Comparison of ENCODE assay signal across 9 cellular contexts in genomic region chr9:132410642-132411041, GRCh38. TPM values are rescaled to one million over a fixed set of nuclear protein-coding genes. Genes with fewer than 3 reads are reported as not detected.
DNase-seq lines count a peak whose midpoint lies in the region; ATAC-seq, FAIRE-seq and TF ChIP-seq lines count a peak whose summit lies in the region.
"Had no signal": no experiment of that assay in that cellular context is flagged by ENCODE, and none has a peak within 500 bp of the region (broad histone marks: within the 10 kb centered on the region; RNA-seq: fewer than 3 reads in every experiment).

No MANE protein-coding gene starts in this region.

- peaks cover 0 to 3% of the 10 kb centered on the region in 2 experiments for H4K20me1 ChIP-seq in H1 (replicated peaks in 1 of 2; ENCODE audit: control insufficient read depth in 1 of 2, insufficient read depth in 2 of 2, low read length in 2 of 2)

- H4K8ac ChIP-seq in H1 (ENCODE audit: extremely low read depth, insufficient read depth, low read length) = no peak overlapping the region

- FAIRE-seq in H1 (lab: Jason Lieb, UNC) (no peak), pancreas (lab: Jason Lieb, UNC) (no peak), RCC 7860 (lab: Jason Lieb, UNC) (no peak)

- H2BK15ac ChIP-seq in H1 (ENCODE audit: low read length) = no peak overlapping the region

- H3K79me2 ChIP-seq in H1 (ENCODE audit: control insufficient read depth in 1 of 2, insufficient read depth in 2 of 2, low read length in 2 of 2) = peaks cover 0 to 6% of the 10 kb centered on the region in 2 experiments; a peak in 2 of 4 replicates

- WGBS in H1 (ENCODE audit: extremely low coverage in 1 of 2, insufficient coverage in 1 of 2, insufficient read length in 1 of 2, insufficient replicate concordance in 2 of 2, low coverage in 1 of 2, low lambda C conversion rate in 2 of 2, missing lambda C conversion rate in 1 of 2), 2 experiments = 10% methylated on average over 19 of the region's 19 CpGs; no CpG with 5 or more reads in 1 of the 2 experiments
- 16 to 21% methylated on average over 19 of the region's 19 CpGs for WGBS in pancreas, 2 donors

- no peak overlapping the region for H3K56ac ChIP-seq in H1 (replicated peaks; ENCODE audit: insufficient read length, low read depth, low read length)

- peaks cover 2% of the 10 kb centered on the region; the same call in 1 of the 2 replicates for H3K79me1 ChIP-seq in H1 (ENCODE audit: low read depth, low read length)

- H3K4me2 ChIP-seq in H1 (ENCODE audit: insufficient read depth in 1 of 2, low read depth in 2 of 2, low read length in 2 of 2) = peak overlapping the region; percentile 41 to 88

- H3K23me2 ChIP-seq in H1 (ENCODE audit: low read depth, low read length) = peaks cover 15% of the 10 kb centered on the region; the same call in 1 of the 2 replicates

- TF ChIP-seq RAD21 in H1 (IDR thresholded peaks at IDR 0.05 in 1 of 2, conservative IDR thresholded peaks at IDR 0.05 in 1 of 2; ENCODE audit: low read depth in 2 of 2, low read length in 2 of 2) = no peak

- intact Hi-C loops in pancreas (cut with DNase I) = loop anchor here in 1 of 3 donors (10.0 kb wide), 1 partner anchor 164 kb away; no protein-coding TSS in a partner anchor

- H3K27ac ChIP-seq in SJSA1 (no peak overlapping the region), H1 (ENCODE audit: low read depth, low read length) (no peak overlapping the region), pancreas (no peak overlapping the region)

- no peak for TF ChIP-seq CTCF in GM06990 (IDR thresholded peaks at IDR 0.05; ENCODE audit: insufficient read depth, low read length, poor library complexity, severe bottlenecking)
- no peak for TF ChIP-seq CTCF in H1 (IDR thresholded peaks at IDR 0.05; ENCODE audit: control extremely low read depth in 1 of 3, insufficient read depth in 1 of 3, low read depth in 1 of 3, low read length in 3 of 3)
- TF ChIP-seq CTCF in pancreas (IDR thresholded peaks at IDR 0.05) = no peak

- no peak for ATAC-seq in pancreas

- no peak overlapping the region for H2BK12ac ChIP-seq in H1 (ENCODE audit: low read depth, low read length)

- no peak for TF ChIP-seq EP300 in H1 (IDR thresholded peaks at IDR 0.05; ENCODE audit: borderline replicate concordance in 1 of 2, low read depth in 2 of 2, low read length in 2 of 2)

- DNase-seq in GM06990 (ENCODE audit: extremely low read depth, insufficient read length) (no peak), SJSA1 (ENCODE audit: low read depth in 1 of 2, low spot score in 2 of 2) (no peak), H1 (ENCODE audit: low read depth in 1 of 2, low spot score in 2 of 2) (no peak), pancreas (no peak), middle frontal gyrus (ENCODE audit: extremely low spot score, low spot score) (no peak), DMS 273 (lab: John Stamatoyannopoulos, UW; ENCODE audit: unreplicated experiment) (no peak), RCC 7860 (ENCODE audit: low spot score) (no peak), medulla oblongata (ENCODE audit: extremely low spot score) (no peak)

- H3K4ac ChIP-seq in H1 (replicated peaks; ENCODE audit: insufficient read length, low read depth, low read length) = no peak overlapping the region

- H3K23ac ChIP-seq in H1 (ENCODE audit: insufficient read length) = no peak overlapping the region

- no peak overlapping the region for H4K91ac ChIP-seq in H1 (replicated peaks; ENCODE audit: insufficient read length, low read length)

- no peak overlapping the region for H3K18ac ChIP-seq in H1 (ENCODE audit: extremely low read depth, low read length)

- no peak overlapping the region for H2BK5ac ChIP-seq in H1 (ENCODE audit: low read depth, low read length)

- H2BK20ac ChIP-seq in H1 (ENCODE audit: low read length) = no peak overlapping the region

- peaks cover 33% of the 10 kb centered on the region for H3K4me1 ChIP-seq in SJSA1 (replicated peaks)
- H3K4me1 ChIP-seq in H1 (replicated peaks in 1 of 4; ENCODE audit: control insufficient read depth in 3 of 4, insufficient read depth in 4 of 4, low read length in 3 of 4) = peaks cover 6 to 14% (median 7%) of the 10 kb centered on the region in 4 experiments; a peak in 6 of 7 replicates
- H3K4me1 ChIP-seq in pancreas = peaks cover 0 to 6% (median 0%) of the 10 kb centered on the region in 3 donors

- H2BK120ac ChIP-seq in H1 (replicated peaks; ENCODE audit: low read depth, low read length) = no peak overlapping the region

- no peak overlapping the region for H2AFZ ChIP-seq in H1 (ENCODE audit: low read length)

- no peaks in the 10 kb centered on the region for H3K36me3 ChIP-seq in GM06990 (ENCODE audit: control insufficient read depth, insufficient read depth, low read length)
- no peaks in the 10 kb centered on the region for H3K36me3 ChIP-seq in SJSA1
- no peaks in the 10 kb centered on the region for H3K36me3 ChIP-seq in H1 (ENCODE audit: control insufficient read depth in 2 of 4, insufficient read depth in 4 of 4, low read length in 3 of 4)
- no peaks in the 10 kb centered on the region for H3K36me3 ChIP-seq in pancreas

- TF ChIP-seq POLR2A in H1 (IDR thresholded peaks at IDR 0.05; ENCODE audit: control extremely low read depth in 1 of 2, low read depth in 2 of 2, low read length in 2 of 2) = no peak

- H3K9me3 ChIP-seq in SJSA1 (replicated peaks) (no peaks in the 10 kb centered on the region), H1 (ENCODE audit: insufficient read depth in 2 of 2, low read depth in 1 of 2, low read length in 1 of 2) (no peaks in the 10 kb centered on the region; a peak in 1 of 4 replicates), pancreas (no peaks in the 10 kb centered on the region)

- H3K27me3 ChIP-seq in GM06990 (replicated peaks; ENCODE audit: control insufficient read depth, insufficient read depth, low read length) (peaks cover 2% of the 10 kb centered on the region; the same call in 1 of the 2 replicates), SJSA1 (replicated peaks) (peaks cover 62% of the 10 kb centered on the region), H1 (replicated peaks in 1 of 4; ENCODE audit: control insufficient read depth in 3 of 4, extremely low read depth in 1 of 4, insufficient read depth in 3 of 4, low read length in 3 of 4) (peaks cover 1 to 20% (median 13%) of the 10 kb centered on the region in 4 experiments; a peak in 6 of 7 replicates), pancreas (peaks cover 0 to 38% (median 0%) of the 10 kb centered on the region in 4 donors)

- H3K9ac ChIP-seq in H1 (replicated peaks in 1 of 4; ENCODE audit: extremely low read depth in 1 of 4, low read depth in 3 of 4, low read length in 3 of 4) = no peak overlapping the region

- no peak overlapping the region for H2AK5ac ChIP-seq in H1 (ENCODE audit: low read depth, low read length)

- POLR2A ChIA-PET in H1 (lab: Charles Lee; ENCODE audit: partially characterized antibody) = interaction anchor here (0.7 kb wide), 1 partner anchor 176 kb away, joined by 3 read pairs; no protein-coding TSS in a partner anchor

- H3K14ac ChIP-seq in H1 (ENCODE audit: insufficient read length) = no peak overlapping the region

- H3K4me3 ChIP-seq in GM06990 (replicated peaks; ENCODE audit: low read depth, low read length) = peak overlapping the region; percentile 42; the same call in 1 of the 2 replicates
- peak overlapping the region; percentile 34; the same call in 1 of the 2 replicates for H3K4me3 ChIP-seq in SJSA1
- H3K4me3 ChIP-seq in H1 (ENCODE audit: extremely low read depth in 1 of 4, insufficient read depth in 2 of 4, low read depth in 3 of 4, low read length in 4 of 4) = peak overlapping the region; percentile 45 to 65 (median 56)
- peak overlapping the region in 3 of 4 donors; percentile 19 to 55 (median 35) for H3K4me3 ChIP-seq in pancreas

- H4K5ac ChIP-seq in H1 (ENCODE audit: insufficient read length, low read depth, low read length) = no peak overlapping the region

- CTCF ChIA-PET in H1 (lab: Charles Lee; ENCODE audit: partially characterized antibody) = interaction anchor here (1.1 to 1.6 kb wide), 4 partner anchors 29 to 150 kb away, joined by 3 to 4 read pairs (median 4); no protein-coding TSS in a partner anchor

RNA-seq across cellular contexts. Expression of gene CFAP77, which starts 0.6 kb away (rescaled TPM):
- 0.42 TPM in 1 of 2 replicates, not detected in the other for total RNA-seq in SJSA1 (2014; rRNA removed; shearing (Covaris generic))
- 0.52 and 0.63 TPM in 2 replicates for total RNA-seq in H1 (2021; fragmentation: NEBNext Ultra II Directional; extraction: Animal tissue kit (Norgen Biotek cat#: 25700))
- 0.97 and 1.2 TPM in 2 replicates for polyA plus RNA-seq in H1 (2011; rRNA removed)
- 0.45 TPM for polyA plus RNA-seq in H1 (2011; cell fraction: cytosol; rRNA removed)
- polyA plus RNA-seq in H1 (2011; cell fraction: nucleus; rRNA removed) = 0.60 TPM
- 1.1 to 1.2 TPM (median 1.1 TPM) in 4 replicates for polyA plus RNA-seq in H1 (2012, experiment 1 of 2)
- polyA plus RNA-seq in H1 (2012, experiment 2 of 2) = 0.72 TPM
- polyA plus RNA-seq in H1 (2013, experiment 1 of 2) = 0.55 TPM
- 0.55 TPM for polyA plus RNA-seq in H1 (2013, experiment 2 of 2)
- 0.13 TPM in 1 of 2 replicates, not detected in the other for polyA minus RNA-seq in H1 (2011; rRNA and poly(A)+ RNA removed)
- polyA minus RNA-seq in H1 (2011; cell fraction: cytosol; rRNA and poly(A)+ RNA removed) = not detected
- 0.40 TPM for polyA minus RNA-seq in H1 (2011; cell fraction: nucleus; rRNA and poly(A)+ RNA removed)
- not detected for total RNA-seq in pancreas
- polyA plus RNA-seq in pancreas = not detected
- total RNA-seq: NCI-H460 had no signal

RNA-seq across cellular contexts. Expression of gene TTF1, which starts 4.0 kb away (rescaled TPM):
- 9.9 and 11.3 TPM in 2 replicates for total RNA-seq in SJSA1 (2014; rRNA removed; shearing (Covaris generic))
- total RNA-seq in H1 (2021; fragmentation: NEBNext Ultra II Directional; extraction: Animal tissue kit (Norgen Biotek cat#: 25700)) = 22.2 and 22.6 TPM in 2 replicates
- polyA plus RNA-seq in H1 (2011; rRNA removed) (6.5 and 7.8 TPM in 2 replicates), pancreas (10 to 100 TPM in 1 of 2 donors, 1 to 10 TPM in 1; 8.5 to 14.0 TPM)
- polyA plus RNA-seq in H1 (2011; cell fraction: cytosol; rRNA removed) = 14.2 TPM
- 6.2 TPM for polyA plus RNA-seq in H1 (2011; cell fraction: nucleus; rRNA removed)
- 15.5 to 23.3 TPM (median 18.7 TPM) in 4 replicates for polyA plus RNA-seq in H1 (2012, experiment 1 of 2)
- 1.8 TPM for polyA plus RNA-seq in H1 (2012, experiment 2 of 2)
- polyA plus RNA-seq in H1 (2013, experiment 1 of 2) = 24.2 TPM
- polyA plus RNA-seq in H1 (2013, experiment 2 of 2) = 24.7 TPM
- 4.0 and 5.0 TPM in 2 replicates for polyA minus RNA-seq in H1 (2011; rRNA and poly(A)+ RNA removed)
- polyA minus RNA-seq in H1 (2011; cell fraction: cytosol; rRNA and poly(A)+ RNA removed) = 5.4 TPM
- polyA minus RNA-seq in H1 (2011; cell fraction: nucleus; rRNA and poly(A)+ RNA removed) = 7.7 TPM
- total RNA-seq in pancreas = 1 to 10 TPM; 4.5 to 9.0 (median 6.0) TPM

RNA-seq across cellular contexts. Expression of gene SETX, which starts 55.9 kb away (rescaled TPM):
- 26.1 and 34.6 TPM in 2 replicates for total RNA-seq in SJSA1 (2014; rRNA removed; shearing (Covaris generic))
- total RNA-seq in H1 (2021; fragmentation: NEBNext Ultra II Directional; extraction: Animal tissue kit (Norgen Biotek cat#: 25700)) = 33.2 and 37.9 TPM in 2 replicates
- 9.5 and 15.1 TPM in 2 replicates for polyA plus RNA-seq in H1 (2011; rRNA removed)
- 14.2 TPM for polyA plus RNA-seq in H1 (2011; cell fraction: cytosol; rRNA removed)
- 13.9 TPM for polyA plus RNA-seq in H1 (2011; cell fraction: nucleus; rRNA removed)
- 16.1 to 28.3 TPM (median 20.3 TPM) in 4 replicates for polyA plus RNA-seq in H1 (2012, experiment 1 of 2)
- 1.2 TPM for polyA plus RNA-seq in H1 (2012, experiment 2 of 2)
- 14.8 TPM for polyA plus RNA-seq in H1 (2013, experiment 1 of 2)
- 14.4 TPM for polyA plus RNA-seq in H1 (2013, experiment 2 of 2)
- 48.8 and 70.3 TPM in 2 replicates for polyA minus RNA-seq in H1 (2011; rRNA and poly(A)+ RNA removed)
- 20.9 TPM for polyA minus RNA-seq in H1 (2011; cell fraction: cytosol; rRNA and poly(A)+ RNA removed)
- polyA minus RNA-seq in H1 (2011; cell fraction: nucleus; rRNA and poly(A)+ RNA removed) = 47.8 TPM
- total RNA-seq in pancreas = 10 to 100 TPM; 11.1 to 23.1 (median 14.5) TPM
- polyA plus RNA-seq in pancreas = 10 to 100 TPM; 12.4 to 20.7 TPM
